Comparison of ENCODE assay signal across 18 cellular contexts in the genomic region with DNA sequence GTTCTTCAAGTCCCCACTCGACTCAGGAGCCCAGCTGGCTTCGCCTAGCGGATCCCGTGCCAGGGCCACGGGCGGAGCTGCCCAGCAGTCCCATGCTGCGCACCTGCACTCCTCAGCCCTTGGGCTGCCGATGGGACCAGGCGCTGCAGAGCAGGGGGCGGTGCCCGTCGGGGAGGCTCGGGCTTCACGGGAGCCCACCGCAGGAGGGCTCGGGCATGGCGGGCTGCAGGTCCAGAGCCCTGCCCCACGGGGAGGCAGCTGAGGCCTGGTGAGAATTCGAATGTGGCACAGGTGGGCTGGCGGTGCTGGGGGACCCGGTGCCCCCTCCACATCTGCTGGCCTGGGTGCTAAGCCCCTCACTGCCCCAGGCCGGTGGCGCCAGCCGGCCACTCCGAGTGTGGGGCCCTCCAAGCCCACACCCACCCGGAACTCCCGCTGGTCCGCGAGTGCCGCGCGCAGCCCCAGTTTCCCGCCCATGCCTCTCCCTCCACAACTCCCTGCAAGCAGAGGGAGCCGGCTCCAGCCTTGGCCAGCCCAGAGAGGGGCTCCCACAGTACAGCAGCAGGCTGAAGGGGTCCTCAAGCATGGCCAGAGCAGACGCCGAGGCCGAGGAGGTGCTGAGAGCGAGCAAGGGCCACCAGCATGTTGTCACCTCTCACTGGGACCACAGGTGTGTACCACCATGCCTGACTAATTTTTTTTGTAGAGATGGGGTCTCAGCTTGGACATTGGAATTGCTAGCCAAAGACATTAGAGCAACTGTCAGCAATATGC. TPM values are rescaled to one million over a fixed set of nuclear protein-coding genes. Genes with fewer than 3 reads are reported as not detected.
DNase-seq lines count a peak whose midpoint lies in the region; ATAC-seq, FAIRE-seq and TF ChIP-seq lines count a peak whose summit lies in the region.
"Had no signal": no experiment of that assay in that cellular context is flagged by ENCODE, and none has a peak within 500 bp of the region (broad histone marks: within the 10 kb centered on the region; RNA-seq: fewer than 3 reads in every experiment).

No MANE protein-coding gene starts in this region.

- H2AK5ac ChIP-seq in trophoblast cell (ENCODE audit: low read length): no peak overlapping the region
- H2AK5ac ChIP-seq in H9 (ENCODE audit: insufficient read length, low read length): no peak overlapping the region

- H3K36me3 ChIP-seq in right atrium auricular region (peaks cover 13% of the 10 kb centered on the region), Panc1 (ENCODE audit: control insufficient read depth, insufficient read depth, low read length) (no peaks in the 10 kb centered on the region), kidney (ENCODE audit: control insufficient read depth in 1 of 2, insufficient read depth in 2 of 2, low read length in 2 of 2) (peaks cover 0 to 5% of the 10 kb centered on the region in 2 donors), trophoblast cell (ENCODE audit: control insufficient read depth in 1 of 2, insufficient read depth in 2 of 2, low read length in 2 of 2) (peaks cover 20 to 26% of the 10 kb centered on the region in 2 experiments)

- H3K79me1 ChIP-seq in trophoblast cell (ENCODE audit: low read length): no peaks in the 10 kb centered on the region
- H3K79me1 ChIP-seq in H9 (ENCODE audit: insufficient read depth, low read depth, low read length, poor library complexity, severe bottlenecking): peaks cover 12% of the 10 kb centered on the region

- H3K4me1 Mint-ChIP-seq in H9: no peaks in the 10 kb centered on the region

- no peak overlapping the region for H4K8ac ChIP-seq in trophoblast cell (ENCODE audit: low read depth, low read length)
- H4K8ac ChIP-seq in H9 (replicated peaks; ENCODE audit: insufficient read length, low read depth, low read length): no peak overlapping the region

- H3K27ac Mint-ChIP-seq in H9: no peak overlapping the region
- H3K27ac Mint-ChIP-seq: HFFc6 had no signal

- intact Hi-C loops in Right ventricle myocardium inferior (cut with DNase I) (no loop called here), Panc1 (cut with micrococcal nuclease; ENCODE audit: unreplicated experiment) (no loop called here), kidney (cut with DNase I) (no loop called here)

- no peaks in the 10 kb centered on the region for H3K23me2 ChIP-seq in H9 (ENCODE audit: insufficient read length, low read depth, low read length, poor library complexity, severe bottlenecking)

- no peak overlapping the region for H3T11ph ChIP-seq in H9 (ENCODE audit: low read length)

- no peak overlapping the region for H3K4me3 Mint-ChIP-seq in H9
- H3K4me3 Mint-ChIP-seq: HFFc6 had no signal

- no peak overlapping the region for H4K91ac ChIP-seq in trophoblast cell (ENCODE audit: low read depth, low read length)
- no peak overlapping the region for H4K91ac ChIP-seq in H9 (ENCODE audit: insufficient read length, low read depth, low read length)

- CTCF ChIA-PET in Panc1 (lab: Charles Lee): interaction anchor here (0.6 kb wide), 1 partner anchor 33 kb away, joined by 3 read pairs; no protein-coding TSS in a partner anchor

- H3K18ac ChIP-seq in trophoblast cell (ENCODE audit: low read length) (peak overlapping the region; percentile 33), H9 (ENCODE audit: insufficient read length, low read depth, low read length) (no peak overlapping the region)

- H2BK12ac ChIP-seq in trophoblast cell (ENCODE audit: low read length) (no peak overlapping the region), H9 (ENCODE audit: insufficient read length, low read depth, low read length) (no peak overlapping the region)

- H2BK120ac ChIP-seq in trophoblast cell (ENCODE audit: insufficient read depth, low read length, poor library complexity): no peak overlapping the region
- no peak overlapping the region for H2BK120ac ChIP-seq in H9 (ENCODE audit: low read depth, low read length, poor library complexity, severe bottlenecking)

- H3K79me2 ChIP-seq in trophoblast cell (ENCODE audit: control insufficient read depth, insufficient read depth, low read length, poor library complexity) (peaks cover 13% of the 10 kb centered on the region), H9 (ENCODE audit: insufficient read depth, low read length) (peaks cover 41% of the 10 kb centered on the region; the same call in 1 of the 2 replicates)

- peaks cover 48 to 53% (median 50%) of the 10 kb centered on the region in 3 experiments for H3K36me3 Mint-ChIP-seq in H9 (ENCODE audit: insufficient read depth in 1 of 3, low read depth in 3 of 3)

- H2AFZ ChIP-seq in trophoblast cell (ENCODE audit: insufficient read depth, low read length, poor library complexity) (no peak overlapping the region), H9 (ENCODE audit: low read length) (no peak overlapping the region)

- no peak overlapping the region for H2BK15ac ChIP-seq in H9 (ENCODE audit: low read depth, low read length)

- H2BK20ac ChIP-seq in H9 (ENCODE audit: low read depth, low read length, poor library complexity, severe bottlenecking): no peak overlapping the region

- ATAC-seq in Right ventricle myocardium inferior: peak; percentile 42
- peak; percentile 9; the same call in 1 of the 2 replicates for ATAC-seq in Panc1
- no peak for ATAC-seq in GM19023 (IDR thresholded peaks at IDR 0.05; ENCODE audit: unreplicated experiment)

- H3K4ac ChIP-seq in trophoblast cell (ENCODE audit: low read depth, low read length) (peak overlapping the region; percentile 90), H9 (ENCODE audit: low read depth, low read length) (no peak overlapping the region)

- no peak for TF ChIP-seq CTCF in right atrium auricular region (IDR thresholded peaks at IDR 0.05)
- no peak for TF ChIP-seq CTCF in Panc1 (IDR thresholded peaks at IDR 0.05)
- no peak for TF ChIP-seq CTCF in kidney (IDR thresholded peaks at IDR 0.05; ENCODE audit: borderline replicate concordance, extremely low read depth, insufficient read depth)
- no peak for TF ChIP-seq CTCF in H9 (conservative IDR thresholded peaks at IDR 0.05)

- DNase-seq in Right ventricle myocardium inferior (ENCODE audit: missing footprints) (no peak), right atrium auricular region (ENCODE audit: low spot score) (no peak), Panc1 (ENCODE audit: low read depth, low spot score) (no peak), kidney (peak; percentile 67), trophoblast cell (no peak), H9 (no peak), NCI-H146 treated with DMSO at 0.1 percent for 48 hours (lab: John Stamatoyannopoulos, UW; ENCODE audit: unreplicated experiment) (no peak)
- DNase-seq: ACHN; CD4-positive, CD25-positive, alpha-beta regulatory T cell; DMS53; GF-D8; GOT3; HFFc6 had no signal

- peaks cover 0 to 6% of the 10 kb centered on the region in 2 donors for H3K4me1 ChIP-seq in right atrium auricular region
- no peaks in the 10 kb centered on the region for H3K4me1 ChIP-seq in Panc1 (ENCODE audit: control insufficient read depth, insufficient read depth, low read length)
- H3K4me1 ChIP-seq in kidney (ENCODE audit: control insufficient read depth in 1 of 2, insufficient read depth in 1 of 2, low read depth in 1 of 2, low read length in 2 of 2): no peaks in the 10 kb centered on the region
- no peaks in the 10 kb centered on the region for H3K4me1 ChIP-seq in trophoblast cell (ENCODE audit: control insufficient read depth in 1 of 2, insufficient read depth in 2 of 2, low read length in 2 of 2)
- no peaks in the 10 kb centered on the region for H3K4me1 ChIP-seq in H9 (ENCODE audit: insufficient read depth, low read length)
- H3K4me1 ChIP-seq: HAP-1 had no signal

- H3K27ac ChIP-seq in right atrium auricular region: no peak overlapping the region
- H3K27ac ChIP-seq in Panc1 (ENCODE audit: low read length): no peak overlapping the region
- no peak overlapping the region for H3K27ac ChIP-seq in kidney (ENCODE audit: low read depth in 2 of 2, low read length in 2 of 2)
- no peak overlapping the region for H3K27ac ChIP-seq in trophoblast cell (ENCODE audit: low read depth, low read length)
- H3K27ac ChIP-seq in H9 (ENCODE audit: insufficient read length, low read depth, low read length): no peak overlapping the region
- H3K27ac ChIP-seq: BLaER1 treated with 17β-estradiol and CSF1 and Interleukin-3, amounts not matched to agents 10 nM and 100 nM; HL-60 had no signal

- POLR2A ChIA-PET in Panc1 (lab: Charles Lee): no interaction called here

- no peaks in the 10 kb centered on the region for H3K9me3 ChIP-seq in right atrium auricular region
- no peaks in the 10 kb centered on the region; the same call in 1 of the 2 replicates for H3K9me3 ChIP-seq in Panc1 (ENCODE audit: control insufficient read depth, insufficient read depth, low read depth, low read length)
- H3K9me3 ChIP-seq in kidney (ENCODE audit: control insufficient read depth in 1 of 2, low read length in 2 of 2): peaks cover 0 to 2% of the 10 kb centered on the region in 2 donors
- peaks cover 6% of the 10 kb centered on the region for H3K9me3 ChIP-seq in trophoblast cell (ENCODE audit: insufficient read depth, low read depth, low read length)
- no peaks in the 10 kb centered on the region for H3K9me3 ChIP-seq in H9 (ENCODE audit: control insufficient read depth, low read depth, low read length)
- H3K9me3 ChIP-seq: HAP-1 had no signal

- no peak overlapping the region for H3K4me2 ChIP-seq in trophoblast cell (ENCODE audit: low read length)
- H3K4me2 ChIP-seq in H9 (ENCODE audit: insufficient read depth, insufficient read length, low read length): no peak overlapping the region
- H3K4me2 ChIP-seq: BLaER1 treated with 17β-estradiol and CSF1 and Interleukin-3, amounts not matched to agents 10 nM and 100 nM had no signal

- H3K4me3 ChIP-seq in right atrium auricular region (no peak overlapping the region), Panc1 (ENCODE audit: low read depth in 2 of 2, low read length in 2 of 2) (no peak overlapping the region), kidney (ENCODE audit: low read length in 2 of 2) (no peak overlapping the region), trophoblast cell (ENCODE audit: low read depth, low read length) (no peak overlapping the region)
- H3K4me3 ChIP-seq: HAP-1 had no signal

- no CpG with 5 or more reads among the region's 38 CpGs for WGBS in trophoblast cell (ENCODE audit: extremely low coverage, insufficient coverage, insufficient read length)
- no CpG with 5 or more reads among the region's 38 CpGs for WGBS in H9 (ENCODE audit: extremely low coverage, insufficient read length, low lambda C conversion rate)

- H4K20me1 ChIP-seq in H9 (ENCODE audit: control insufficient read depth, insufficient read depth, insufficient read length): no peaks in the 10 kb centered on the region

- H4K5ac ChIP-seq in H9 (ENCODE audit: insufficient read length, low read depth, low read length): no peak overlapping the region

- peaks cover 9 to 23% of the 10 kb centered on the region in 2 experiments for H3K9me3 Mint-ChIP-seq in H9

- H2BK5ac ChIP-seq in trophoblast cell (ENCODE audit: low read depth, low read length, poor library complexity) (no peak overlapping the region), H9 (ENCODE audit: insufficient read length, low read length) (no peak overlapping the region)

- no TSS peak for BruUV-seq in Panc1 (replicated peaks; lab: Mats Ljungman, UMichigan)

- no peak overlapping the region for H3K14ac ChIP-seq in trophoblast cell (ENCODE audit: low read length)
- H3K14ac ChIP-seq in H9 (ENCODE audit: insufficient read depth, low read length): no peak overlapping the region

- in situ Hi-C loops in Panc1 (cut with HindIII; ENCODE audit: low pct_unique_long_range_greater_than_20kb, low sequenced_read_pairs): no loop called here

- no peak overlapping the region for H3K56ac ChIP-seq in H9 (ENCODE audit: insufficient read length, low read depth, low read length)

- H3K9ac ChIP-seq in kidney (ENCODE audit: low read length in 2 of 2) (no peak overlapping the region), trophoblast cell (ENCODE audit: low read length) (no peak overlapping the region), H9 (ENCODE audit: extremely low read depth, insufficient read length, low read length) (no peak overlapping the region)
- H3K9ac ChIP-seq: BLaER1 treated with 17β-estradiol and CSF1 and Interleukin-3, amounts not matched to agents 10 nM and 100 nM had no signal

- H3K27me3 ChIP-seq in right atrium auricular region (no peaks in the 10 kb centered on the region), Panc1 (ENCODE audit: control insufficient read depth, insufficient read depth, low read length) (no peaks in the 10 kb centered on the region), trophoblast cell (ENCODE audit: insufficient read depth, low read length) (no peaks in the 10 kb centered on the region), H9 (ENCODE audit: insufficient read depth, low read length) (no peaks in the 10 kb centered on the region)
- H3K27me3 ChIP-seq: BLaER1 treated with 17β-estradiol and CSF1 and Interleukin-3, amounts not matched to agents 10 nM and 100 nM had no signal

- H3K23ac ChIP-seq in trophoblast cell (ENCODE audit: low read length) (no peak overlapping the region), H9 (ENCODE audit: insufficient read length, low read depth, low read length) (no peak overlapping the region)

- FAIRE-seq in kidney (lab: Jason Lieb, UNC): no peak
- FAIRE-seq: GM18507 had no signal

- H4K12ac ChIP-seq in trophoblast cell (ENCODE audit: low read depth, low read length): no peak overlapping the region

- no peaks in the 10 kb centered on the region for H3K27me3 Mint-ChIP-seq in H9 (ENCODE audit: low read depth)
- H3K27me3 Mint-ChIP-seq: CD4-positive, CD25-positive, alpha-beta regulatory T cell had no signal

RNA-seq across cellular contexts. Expression of a gene that starts 17.0 kb away (rescaled TPM):
- total RNA-seq in Right ventricle myocardium inferior (242 TPM), right atrium auricular region (100 to 1,000 TPM; 123 to 135 TPM), Panc1 (2021; ENCODE audit: unreplicated experiment) (386 TPM), kidney (248 TPM), H9 (2021) (155 and 169 TPM in 2 replicates)
- 429 TPM for polyA plus RNA-seq in Panc1 (2012; ENCODE audit: insufficient read length)
- polyA plus RNA-seq in kidney (ENCODE audit: insufficient read depth, low read depth, low replicate concordance): 211 TPM
- polyA plus RNA-seq in trophoblast cell (2013): 236 and 247 TPM in 2 replicates
